ENCODE assay signal across 32 cellular contexts in the genomic region with DNA sequence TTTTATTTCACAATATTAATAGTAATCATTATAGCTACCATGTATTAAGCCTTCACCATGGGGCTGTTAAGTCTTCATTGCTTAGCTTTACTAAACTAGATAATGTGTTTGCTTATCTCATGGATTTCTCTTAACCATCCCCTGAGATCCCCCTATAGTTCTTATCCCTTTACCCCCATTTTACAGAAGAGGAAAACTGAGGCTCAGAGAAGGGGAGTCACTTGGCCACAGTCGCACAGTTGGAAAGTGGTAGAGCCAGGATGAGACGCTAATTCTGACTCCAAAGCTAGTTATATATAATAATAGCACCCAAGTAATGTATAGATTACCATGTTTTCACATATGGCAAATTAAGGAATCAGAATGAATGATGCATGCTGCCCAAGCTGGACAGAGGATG.
"Had no signal": no experiment of that assay in that cellular context is flagged by ENCODE, and none has a peak within 500 bp of the region (broad histone marks: within the 10 kb centered on the region; RNA-seq: fewer than 3 reads in every experiment).

No MANE protein-coding gene starts in this region.

- H3K27ac ChIP-seq: brain microvascular endothelial cell, esophagus squamous epithelium, WERI-Rb-1 had no signal

- H3K4me3 Mint-ChIP-seq: activated B cell treated with CpG ODN at 0.5 μM for 24 hours; activated CD4-positive, alpha-beta memory T cell treated with anti-CD3 and anti-CD28 coated beads for 36 hours; activated CD4-positive, alpha-beta T cell treated with anti-CD3 and anti-CD28 coated beads, Interleukin-2, amount 10 ng/mL, durations not matched to agents 24 days and 14 days; activated CD8-positive, alpha-beta memory T cell treated with anti-CD3 and anti-CD28 coated beads, Interleukin-2, amount 10 ng/mL, durations not matched to agents 7 days and 5 days; activated CD8-positive, alpha-beta T cell treated with anti-CD3 and anti-CD28 coated beads, Interleukin-2, amount 10 ng/mL, durations not matched to agents 7 days and 5 days; activated naive CD4-positive, alpha-beta T cell treated with anti-CD3 and anti-CD28 coated beads for 36 hours; activated naive CD4-positive, alpha-beta T cell treated with anti-CD3 and anti-CD28 coated beads, Interleukin-2, amount 50 U/mL, for 24 hours; activated T-helper 1 cell treated with anti-CD3 and anti-CD28 coated beads, Interleukin-12 subunit alpha, Interleukin-12 subunit beta, Interleukin-2, Interleukin-4 antibody, amounts not matched to agents 30 ng/mL and 10 ng/mL and 1 ng/mL, durations not matched to agents 14 hours and 24 hours and 36 hours; effector memory CD8-positive, alpha-beta T cell; T-helper 17 cell; T-helper 2 cell treated with Interferon-gamma antibody and Interleukin-4, amounts not matched to agents 5 μg/mL and 100 μg/mL, for 36 hours had no signal

- H3K9me3 ChIP-seq: esophagus squamous epithelium had no signal

- H3K9me3 Mint-ChIP-seq: activated B cell treated with CpG ODN at 0.5 μM for 24 hours; activated CD4-positive, alpha-beta memory T cell treated with anti-CD3 and anti-CD28 coated beads for 36 hours; activated CD4-positive, alpha-beta T cell treated with anti-CD3 and anti-CD28 coated beads, Interleukin-2, amount 10 ng/mL, durations not matched to agents 24 days and 14 days; activated naive CD4-positive, alpha-beta T cell treated with anti-CD3 and anti-CD28 coated beads for 36 hours; activated naive CD4-positive, alpha-beta T cell treated with anti-CD3 and anti-CD28 coated beads, Interleukin-2, amount 50 U/mL, for 24 hours; activated T-helper 1 cell treated with anti-CD3 and anti-CD28 coated beads, Interleukin-12 subunit alpha, Interleukin-12 subunit beta, Interleukin-2, Interleukin-4 antibody, amounts not matched to agents 30 ng/mL and 10 ng/mL and 1 ng/mL, durations not matched to agents 14 hours and 24 hours and 36 hours; activated T-helper 2 cell treated with anti-CD3 and anti-CD28 coated beads, Interferon-gamma antibody, Interleukin-2, Interleukin-4, amounts not matched to agents 10 μg/mL and 5 μg/mL and 100 μg/mL, durations not matched to agents 14 hours and 24 hours and 36 hours; effector memory CD8-positive, alpha-beta T cell; T-helper 2 cell treated with Interferon-gamma antibody and Interleukin-4, amounts not matched to agents 5 μg/mL and 100 μg/mL, for 36 hours had no signal

- H3K27me3 ChIP-seq: brain microvascular endothelial cell, esophagus squamous epithelium had no signal

- ATAC-seq: activated CD4-positive, CD25-positive, alpha-beta regulatory T cell treated with anti-CD3 and anti-CD28 coated beads, Interleukin-2, amount 50 U/mL, for 24 hours; activated CD8-positive, alpha-beta memory T cell treated with anti-CD3 and anti-CD28 coated beads, Interleukin-2, amount 10 ng/mL, durations not matched to agents 7 days and 5 days; activated CD8-positive, alpha-beta T cell treated with anti-CD3 and anti-CD28 coated beads, Interleukin-2, amount 10 ng/mL, durations not matched to agents 7 days and 5 days; effector memory CD8-positive, alpha-beta T cell; T-helper 17 cell had no signal

- H3K4me1 Mint-ChIP-seq: activated naive CD4-positive, alpha-beta T cell treated with anti-CD3 and anti-CD28 coated beads, Interleukin-2, amount 50 U/mL, for 24 hours; T-helper 17 cell had no signal

- H3K4me1 ChIP-seq: esophagus squamous epithelium had no signal

- H3K36me3 ChIP-seq: WERI-Rb-1 had no signal

- H3K4me3 ChIP-seq: esophagus squamous epithelium had no signal

- H3K27me3 Mint-ChIP-seq: activated B cell treated with CpG ODN at 0.5 μM for 24 hours; activated CD4-positive, alpha-beta memory T cell treated with anti-CD3 and anti-CD28 coated beads for 36 hours; activated CD4-positive, alpha-beta T cell treated with anti-CD3 and anti-CD28 coated beads, Interleukin-2, amount 10 ng/mL, durations not matched to agents 24 days and 14 days; activated CD8-positive, alpha-beta memory T cell treated with anti-CD3 and anti-CD28 coated beads, Interleukin-2, amount 10 ng/mL, durations not matched to agents 7 days and 5 days; activated naive CD4-positive, alpha-beta T cell treated with anti-CD3 and anti-CD28 coated beads, Interleukin-2, amount 50 U/mL, for 24 hours; effector memory CD8-positive, alpha-beta T cell; T-helper 17 cell had no signal

- H3K27ac Mint-ChIP-seq: activated B cell treated with CpG ODN at 0.5 μM for 24 hours; activated CD4-positive, alpha-beta memory T cell treated with anti-CD3 and anti-CD28 coated beads for 36 hours; activated CD4-positive, alpha-beta T cell treated with anti-CD3 and anti-CD28 coated beads, Interleukin-2, amount 10 ng/mL, durations not matched to agents 24 days and 14 days; activated CD8-positive, alpha-beta T cell treated with anti-CD3 and anti-CD28 coated beads, Interleukin-2, amount 10 ng/mL, durations not matched to agents 7 days and 5 days; activated naive CD4-positive, alpha-beta T cell treated with anti-CD3 and anti-CD28 coated beads for 36 hours; activated naive CD4-positive, alpha-beta T cell treated with anti-CD3 and anti-CD28 coated beads, Interleukin-2, amount 50 U/mL, for 24 hours; activated T-helper 1 cell treated with anti-CD3 and anti-CD28 coated beads, Interleukin-12 subunit alpha, Interleukin-12 subunit beta, Interleukin-2, Interleukin-4 antibody, amounts not matched to agents 30 ng/mL and 10 ng/mL and 1 ng/mL, durations not matched to agents 14 hours and 24 hours and 36 hours; activated T-helper 2 cell treated with anti-CD3 and anti-CD28 coated beads, Interferon-gamma antibody, Interleukin-2, Interleukin-4, amounts not matched to agents 10 μg/mL and 5 μg/mL and 100 μg/mL, durations not matched to agents 14 hours and 24 hours and 36 hours; T-helper 17 cell; T-helper 2 cell treated with Interferon-gamma antibody and Interleukin-4, amounts not matched to agents 5 μg/mL and 100 μg/mL, for 36 hours had no signal

- FAIRE-seq: astrocyte, bronchial epithelial cell, colon had no signal

- DNase-seq: activated B cell treated with CpG ODN at 0.5 μM for 24 hours; activated CD4-positive, alpha-beta memory T cell treated with anti-CD3 and anti-CD28 coated beads for 36 hours; activated CD4-positive, alpha-beta T cell treated with anti-CD3 and anti-CD28 coated beads, Interleukin-2, amount 10 ng/mL, durations not matched to agents 24 days and 14 days; activated CD8-positive, alpha-beta memory T cell treated with anti-CD3 and anti-CD28 coated beads, Interleukin-2, amount 10 ng/mL, durations not matched to agents 7 days and 5 days; activated CD8-positive, alpha-beta memory T cell treated with anti-CD3 and anti-CD28 coated beads, Interleukin-2, amount 50 U/mL, for 4 hours; activated CD8-positive, alpha-beta T cell treated with anti-CD3 and anti-CD28 coated beads, Interleukin-2, amount 10 ng/mL, durations not matched to agents 7 days and 5 days; activated effector memory CD4-positive, alpha-beta T cell treated with anti-CD3 and anti-CD28 coated beads, Interleukin-2, amount 50 U/mL, for 16 hours; activated naive CD4-positive, alpha-beta T cell treated with anti-CD3 and anti-CD28 coated beads for 36 hours; activated T-cell treated with anti-CD3 and anti-CD28 coated beads, Interleukin-2, amount 50 U/mL, for 1 hour; activated T-cell treated with anti-CD3 and anti-CD28 coated beads, Interleukin-2, amount 50 U/mL, for 48 hours; amniotic stem cell; brain microvascular endothelial cell; caudate nucleus; cortex of kidney; dermis blood vessel endothelial cell; effector CD4-positive, alpha-beta T cell; effector memory CD8-positive, alpha-beta T cell; esophagus squamous epithelium; foreskin melanocyte; head of caudate nucleus; T-helper 1 cell; T-helper 17 cell; T1000; WERI-Rb-1 had no signal
